16 cellular contexts compared by ENCODE assay signal in the genomic region with DNA sequence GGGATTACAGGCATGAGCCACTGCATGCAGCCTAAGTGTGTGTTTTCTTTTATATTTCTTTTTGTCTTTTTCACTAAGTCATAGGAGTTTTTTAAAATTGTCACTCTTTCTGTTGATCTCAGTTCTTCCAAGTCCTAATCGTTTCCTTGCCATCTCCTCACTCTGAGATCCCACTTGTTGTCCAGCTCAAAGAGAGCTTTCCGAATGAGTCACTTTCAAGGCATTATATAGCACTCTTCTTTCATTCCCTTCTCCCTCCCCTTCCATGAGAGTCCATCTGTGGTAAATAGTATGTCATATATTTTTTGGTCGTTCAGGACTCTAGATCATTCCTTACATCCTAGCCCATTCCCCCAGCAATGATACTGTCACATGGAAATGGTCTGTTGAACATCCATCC. TPM values are rescaled to one million over a fixed set of nuclear protein-coding genes. Genes with fewer than 3 reads are reported as not detected.
DNase-seq lines count a peak whose midpoint lies in the region; ATAC-seq and TF ChIP-seq lines count a peak whose summit lies in the region.
"Had no signal": no experiment of that assay in that cellular context is flagged by ENCODE, and none has a peak within 500 bp of the region (broad histone marks: within the 10 kb centered on the region; RNA-seq: fewer than 3 reads in every experiment).

No MANE protein-coding gene starts in this region.

- H3K4me3 ChIP-seq in fibroblast of the aortic adventitia (ENCODE audit: low read depth, low read length) = no peak overlapping the region
- H3K4me3 ChIP-seq: gastrocnemius medialis, tibial nerve had no signal

- no peaks in the 10 kb centered on the region for H3K27me3 Mint-ChIP-seq in natural killer cell (ENCODE audit: low read depth in 2 of 2)
- H3K27me3 Mint-ChIP-seq in natural killer cell treated with Interleukin-12 subunit alpha and Interleukin-12 subunit beta and Interleukin-15 and Interleukin-18, amount 100 ng/mL, for 72 hours = no peaks in the 10 kb centered on the region
- no peaks in the 10 kb centered on the region for H3K27me3 Mint-ChIP-seq in T-helper 17 cell

- H3K36me3 Mint-ChIP-seq in natural killer cell (no peaks in the 10 kb centered on the region), T-helper 17 cell (ENCODE audit: low read depth) (peaks cover 5% of the 10 kb centered on the region)
- H3K36me3 Mint-ChIP-seq in natural killer cell treated with Interleukin-12 subunit alpha and Interleukin-12 subunit beta and Interleukin-15 and Interleukin-18, amount 100 ng/mL, for 72 hours = peaks cover 18% of the 10 kb centered on the region

- H3K9me3 ChIP-seq in T-helper 17 cell (ENCODE audit: control insufficient read depth, low read length, poor library complexity, severe bottlenecking) = no peaks in the 10 kb centered on the region
- H3K9me3 ChIP-seq: tibial nerve had no signal

- H3K4me3 Mint-ChIP-seq in natural killer cell (no peak overlapping the region), T-helper 17 cell (peak overlapping the region; percentile 36)
- no peak overlapping the region for H3K4me3 Mint-ChIP-seq in natural killer cell treated with Interleukin-12 subunit alpha and Interleukin-12 subunit beta and Interleukin-15 and Interleukin-18, amount 100 ng/mL, for 72 hours
- H3K4me3 Mint-ChIP-seq: mesothelial cell of epicardium had no signal

- intact Hi-C loops in natural killer cell (cut with micrococcal nuclease) = no loop called here

- DNase-seq in natural killer cell (no peak), T-helper 17 cell (no peak), fibroblast of the aortic adventitia (ENCODE audit: low read depth) (peak; percentile 50), NCI-H526 (lab: John Stamatoyannopoulos, UW) (no peak), COLO668 (lab: John Stamatoyannopoulos, UW; ENCODE audit: unreplicated experiment) (no peak), NCI-H2107 (lab: John Stamatoyannopoulos, UW) (no peak)
- no peak for DNase-seq in natural killer cell treated with Interleukin-12 subunit alpha and Interleukin-12 subunit beta and Interleukin-15 and Interleukin-18, amount 100 ng/mL, for 72 hours (ENCODE audit: low spot score)
- DNase-seq in stimulated activated CD4-positive, alpha-beta T cell treated with anti-CD3 and anti-CD28 coated beads, Interleukin-12 subunit alpha, Interleukin-12 subunit beta, amount 100 ng/mL, for 4 hours = no peak
- DNase-seq: DMS79 treated with DMSO at 0.1 percent for 48 hours; gastrocnemius medialis; NCI-H2171; NK-92 treated with Interleukin-12 subunit alpha and Interleukin-12 subunit beta, amount 100 ng/mL, for 24 hours; posterior cingulate gyrus; SIG-M5 had no signal

- no peak for ATAC-seq in natural killer cell
- no peak for ATAC-seq in natural killer cell treated with Interleukin-12 subunit alpha and Interleukin-12 subunit beta and Interleukin-15 and Interleukin-18, amount 100 ng/mL, for 72 hours
- no peak for ATAC-seq in T-helper 17 cell
- ATAC-seq: gastrocnemius medialis had no signal

- H3K9me3 Mint-ChIP-seq in natural killer cell = no peaks in the 10 kb centered on the region
- H3K9me3 Mint-ChIP-seq in natural killer cell treated with Interleukin-12 subunit alpha and Interleukin-12 subunit beta and Interleukin-15 and Interleukin-18, amount 100 ng/mL, for 72 hours = no peaks in the 10 kb centered on the region
- H3K9me3 Mint-ChIP-seq: mesothelial cell of epicardium had no signal

- H3K4me1 Mint-ChIP-seq in natural killer cell (peaks cover 65 to 66% of the 10 kb centered on the region in 2 donors), T-helper 17 cell (peaks cover 60% of the 10 kb centered on the region)
- peaks cover 49 to 56% of the 10 kb centered on the region in 2 donors for H3K4me1 Mint-ChIP-seq in natural killer cell treated with Interleukin-12 subunit alpha and Interleukin-12 subunit beta and Interleukin-15 and Interleukin-18, amount 100 ng/mL, for 72 hours (ENCODE audit: low read depth in 2 of 2)

- no peak for TF ChIP-seq CTCF in natural killer cell (IDR thresholded peaks at IDR 0.05)
- TF ChIP-seq CTCF in fibroblast of the aortic adventitia (IDR thresholded peaks at IDR 0.05; ENCODE audit: insufficient read depth, low read length) = no peak

- H3K27ac Mint-ChIP-seq in natural killer cell (peak overlapping the region; percentile 2 to 58), T-helper 17 cell (peak overlapping the region; percentile 93)
- H3K27ac Mint-ChIP-seq in natural killer cell treated with Interleukin-12 subunit alpha and Interleukin-12 subunit beta and Interleukin-15 and Interleukin-18, amount 100 ng/mL, for 72 hours = peak overlapping the region in 1 of 2 donors; percentile 42
- H3K27ac Mint-ChIP-seq: mesothelial cell of epicardium had no signal

RNA-seq across cellular contexts. Expression of a gene that starts 4.3 kb away (rescaled TPM):
- total RNA-seq in natural killer cell (10 to 100 TPM; 20.3 to 23.1 (median 21.3) TPM), T-helper 17 cell (10 to 100 TPM; 23.7 to 30.8 TPM), fibroblast of the aortic adventitia (ENCODE audit: low replicate concordance) (16.0 and 17.2 TPM in 2 replicates)
- total RNA-seq in natural killer cell treated with Interleukin-12 subunit alpha and Interleukin-12 subunit beta and Interleukin-15 and Interleukin-18, amount 100 ng/mL, for 72 hours = 10 to 100 TPM; 30.0 to 34.3 TPM
